8 cellular contexts compared by ENCODE assay signal in genomic region chr14:54881235-54881760, GRCh38. TPM values are rescaled to one million over a fixed set of nuclear protein-coding genes. Genes with fewer than 3 reads are reported as not detected.
A peak's percentile ranks its signal among the peaks of the same experiment; 100 is the strongest.
DNase-seq lines count a peak whose midpoint lies in the region; ATAC-seq and TF ChIP-seq lines count a peak whose summit lies in the region.

No MANE protein-coding gene starts in this region.

- DNase-seq in AG10803 (ENCODE audit: low read depth) (peak; percentile 70), glomerular endothelial cell (ENCODE audit: extremely low read depth, low read depth, low spot score) (peak; percentile 39), spleen (no peak), SHP77 treated with DMSO at 0.1 percent for 48 hours (lab: John Stamatoyannopoulos, UW) (no peak), SW 1271 (lab: John Stamatoyannopoulos, UW) (no peak)
- peak; percentile 40 for DNase-seq in activated CD4-positive, alpha-beta memory T cell treated with anti-CD3 and anti-CD28 coated beads, Interleukin-2, amount 10 ng/mL, durations not matched to agents 7 days and 5 days

- peaks cover 27% of the 10 kb centered on the region for H3K36me3 Mint-ChIP-seq in activated CD4-positive, alpha-beta memory T cell treated with anti-CD3 and anti-CD28 coated beads, Interleukin-2, amount 10 ng/mL, durations not matched to agents 7 days and 5 days (ENCODE audit: low read depth)

- H3K27ac ChIP-seq in spleen: peak overlapping the region; percentile 67 to 94 (median 88)

- no peaks in the 10 kb centered on the region for H3K27me3 Mint-ChIP-seq in activated CD4-positive, alpha-beta memory T cell treated with anti-CD3 and anti-CD28 coated beads, Interleukin-2, amount 10 ng/mL, durations not matched to agents 7 days and 5 days

- peak overlapping the region; percentile 76 for H3K4me3 Mint-ChIP-seq in activated CD4-positive, alpha-beta memory T cell treated with anti-CD3 and anti-CD28 coated beads, Interleukin-2, amount 10 ng/mL, durations not matched to agents 7 days and 5 days

- peaks cover 6 to 51% (median 21%) of the 10 kb centered on the region in 6 donors for H3K4me1 ChIP-seq in spleen

- H3K9me3 Mint-ChIP-seq in activated CD4-positive, alpha-beta memory T cell treated with anti-CD3 and anti-CD28 coated beads, Interleukin-2, amount 10 ng/mL, durations not matched to agents 7 days and 5 days: no peaks in the 10 kb centered on the region

- WGBS in spleen, 5 donors: 0 to 3% (median 1%) methylated on average over 6 of the region's 6 CpGs

- peaks cover 44% of the 10 kb centered on the region for H3K4me1 Mint-ChIP-seq in activated CD4-positive, alpha-beta memory T cell treated with anti-CD3 and anti-CD28 coated beads, Interleukin-2, amount 10 ng/mL, durations not matched to agents 7 days and 5 days

- no peak for TF ChIP-seq POLR2A in spleen (IDR thresholded peaks at IDR 0.05)

- peak; percentile 15; the same call in 1 of the 2 replicates for TF ChIP-seq CTCF in AG10803 (conservative IDR thresholded peaks at IDR 0.05; ENCODE audit: low read length)
- no peak for TF ChIP-seq CTCF in spleen (IDR thresholded peaks at IDR 0.05 in 8 of 11, conservative IDR thresholded peaks at IDR 0.05 in 3 of 11)

- intact Hi-C loops in spleen (cut with DNase I; ENCODE audit: low total_unique reads): no loop called here

- peaks cover 0 to 4% (median 0%) of the 10 kb centered on the region in 6 donors for H3K36me3 ChIP-seq in spleen

- peak overlapping the region; percentile 96 for H3K27ac Mint-ChIP-seq in activated CD4-positive, alpha-beta memory T cell treated with anti-CD3 and anti-CD28 coated beads, Interleukin-2, amount 10 ng/mL, durations not matched to agents 7 days and 5 days

- peak overlapping the region; percentile 55 for H3K4me3 ChIP-seq in AG10803 (ENCODE audit: low read length)
- peak overlapping the region; percentile 22 to 66 (median 35) for H3K4me3 ChIP-seq in spleen

- CTCF ChIA-PET in activated CD4-positive, alpha-beta memory T cell treated with anti-CD3 and anti-CD28 coated beads, Interleukin-2, amount 10 ng/mL, durations not matched to agents 7 days and 5 days (lab: Charles Lee): interaction anchor here (0.6 to 1.8 kb wide), 9 partner anchors 14 to 389 kb away, joined by 3 to 21 read pairs (median 3); partner anchors contain the start of genes FBXO34, GCH1, SAMD4A and SOCS4

- ATAC-seq in GM18870 (IDR thresholded peaks at IDR 0.05; ENCODE audit: unreplicated experiment) (peak; percentile 48), HG03139 (IDR thresholded peaks at IDR 0.05; ENCODE audit: unreplicated experiment) (peak; percentile 41)

- H3K27me3 ChIP-seq in spleen (replicated peaks in 1 of 7): no peaks in the 10 kb centered on the region

- POLR2A ChIA-PET in activated CD4-positive, alpha-beta memory T cell treated with anti-CD3 and anti-CD28 coated beads, Interleukin-2, amount 10 ng/mL, durations not matched to agents 7 days and 5 days (lab: Charles Lee): interaction anchor here (0.8 to 2.1 kb wide), 13 partner anchors 9 to 170 kb away, joined by 3 to 46 read pairs (median 4); partner anchors contain the start of genes GCH1, MAPK1IP1L, SOCS4 and WDHD1

- no peaks in the 10 kb centered on the region for H3K9me3 ChIP-seq in spleen

RNA-seq across cellular contexts. Expression of gene GCH1, which starts 21.3 kb away (rescaled TPM):
- total RNA-seq in activated CD4-positive, alpha-beta memory T cell treated with anti-CD3 and anti-CD28 coated beads, Interleukin-2, amount 10 ng/mL, durations not matched to agents 7 days and 5 days: 10 to 100 TPM; 68.7 to 70.3 TPM
- 12.0 and 15.0 TPM in 2 replicates for total RNA-seq in glomerular endothelial cell
- total RNA-seq in spleen: 10 to 100 TPM; 11.2 to 23.3 (median 21.2) TPM
- polyA plus RNA-seq in spleen: 10 to 100 TPM; 12.1 to 21.2 (median 14.4) TPM

Comparison
In these comparisons a context has a peak if more than half of its experiments do, and no peak if none do; other contexts are left out.
1. DNase-seq: peak in AG10803 (single experiment), activated CD4-positive, alpha-beta memory T cell treated with anti-CD3 and anti-CD28 coated beads, Interleukin-2, amount 10 ng/mL, durations not matched to agents 7 days and 5 days (single experiment) and glomerular endothelial cell (single experiment); none in spleen (single experiment), SHP77 treated with DMSO at 0.1 percent for 48 hours (single experiment) and SW 1271 (0 of 2).